In the genomic region with DNA sequence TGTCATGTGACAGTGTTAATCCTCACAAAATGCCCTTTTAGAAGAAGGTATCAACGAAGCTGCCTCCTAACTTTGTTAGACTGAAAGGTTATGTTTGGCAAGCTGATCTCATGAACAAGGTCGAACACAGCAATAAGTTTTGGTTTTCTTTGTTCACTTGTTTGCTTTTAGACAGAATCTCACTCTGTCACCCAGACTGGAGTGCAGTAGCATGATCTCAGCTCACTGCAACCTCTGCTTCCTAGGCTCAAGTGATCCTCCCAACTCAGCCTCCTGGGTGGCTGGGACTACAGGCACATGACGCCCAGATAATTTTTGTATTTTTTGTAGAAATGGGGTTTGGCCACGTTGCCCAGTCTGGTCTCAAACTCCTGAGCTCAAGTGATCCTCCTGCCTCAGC, we compare ENCODE assay signal across 11 cellular contexts. TPM values are rescaled to one million over a fixed set of nuclear protein-coding genes. Genes with fewer than 3 reads are reported as not detected.
"Had no signal": no experiment of that assay in that cellular context is flagged by ENCODE, and none has a peak within 500 bp of the region (broad histone marks: within the 10 kb centered on the region; RNA-seq: fewer than 3 reads in every experiment).

No MANE protein-coding gene starts in this region.

- H3K27ac ChIP-seq: GM23248 had no signal

- FAIRE-seq: HTR-8/SVneo had no signal

- H2AFZ ChIP-seq: GM23248 had no signal

- H3K36me3 ChIP-seq: HAP-1 had no signal

- H3K4me3 ChIP-seq: GM23248, HAP-1 had no signal

- H3K9me3 ChIP-seq: HAP-1 had no signal

- DNase-seq: GM23248, GOT3, H7, HFFc6, KG1 had no signal

- H3K4me1 ChIP-seq: HAP-1 had no signal

- ATAC-seq: HCT116 had no signal

- H3K9ac ChIP-seq: GM23248 had no signal

RNA-seq across cellular contexts. Expression of a gene that starts 1.1 kb away (rescaled TPM):
- total RNA-seq: GM23248, H4, H7, HFFc6, HT-29 had no signal
- polyA plus RNA-seq: GM23248, IgD-negative memory B cell had no signal
